Comparison of ENCODE assay signal across 18 cellular contexts in genomic region chr12:1946311-1946710, GRCh38. TPM values are rescaled to one million over a fixed set of nuclear protein-coding genes. Genes with fewer than 3 reads are reported as not detected.
DNase-seq lines count a peak whose midpoint lies in the region; ATAC-seq, FAIRE-seq and TF ChIP-seq lines count a peak whose summit lies in the region.
"Had no signal": no experiment of that assay in that cellular context is flagged by ENCODE, and none has a peak within 500 bp of the region (broad histone marks: within the 10 kb centered on the region; RNA-seq: fewer than 3 reads in every experiment).

No MANE protein-coding gene starts in this region.

- H3K4me1 Mint-ChIP-seq in central memory CD8-positive, alpha-beta T cell: peaks cover 18% of the 10 kb centered on the region

- H3K4me3 Mint-ChIP-seq in central memory CD8-positive, alpha-beta T cell: no peak overlapping the region
- H3K4me3 Mint-ChIP-seq: GM23338, HFFc6 had no signal

- H3K27me3 Mint-ChIP-seq in central memory CD8-positive, alpha-beta T cell: no peaks in the 10 kb centered on the region

- peak; percentile 49 for FAIRE-seq in HTR-8/SVneo (lab: Jason Lieb, UNC)

- H3K4me1 ChIP-seq in stomach smooth muscle (ENCODE audit: control insufficient read depth, insufficient read depth, low read length): peaks cover 25% of the 10 kb centered on the region

- TF ChIP-seq CTCF in coronary artery (IDR thresholded peaks at IDR 0.05) (no peak), GM20000 (IDR thresholded peaks at IDR 0.05; ENCODE audit: extremely low read depth, missing control alignments) (no peak)

- DNase-seq in HTR-8/SVneo (ENCODE audit: insufficient read length, low spot score): no peak
- DNase-seq in central memory CD8-positive, alpha-beta T cell (ENCODE audit: low spot score in 2 of 2): no peak
- peak; percentile 31 for DNase-seq in myocyte (ENCODE audit: low read depth)
- no peak for DNase-seq in HPDE6-E6E7 (ENCODE audit: extremely low spot score)
- DNase-seq in coronary artery (ENCODE audit: low spot score): no peak
- no peak for DNase-seq in GM20000 (ENCODE audit: low spot score)
- DNase-seq: DND-41; GDM1; Kasumi-1; NCI-H2029; NCI-H2171 treated with DMSO at 0.1 percent for 48 hours; NCI-H510A treated with DMSO at 0.1 percent for 48 hours; NK-92 treated with Interleukin-12 subunit alpha and Interleukin-12 subunit beta, amount 100 ng/mL, for 24 hours; PC-3 had no signal

- H3K9me3 ChIP-seq in stomach smooth muscle (ENCODE audit: control insufficient read depth in 2 of 2, low read length in 2 of 2): no peaks in the 10 kb centered on the region

- H3K27ac Mint-ChIP-seq in central memory CD8-positive, alpha-beta T cell (ENCODE audit: low read depth): peak overlapping the region; percentile 26
- H3K27ac Mint-ChIP-seq: GM23338 had no signal

- no peaks in the 10 kb centered on the region for H3K9me3 Mint-ChIP-seq in central memory CD8-positive, alpha-beta T cell
- H3K9me3 Mint-ChIP-seq: HFFc6 had no signal

- no peak overlapping the region for H3K9ac ChIP-seq in stomach smooth muscle (ENCODE audit: low read length in 2 of 2)

- no peak for ATAC-seq in central memory CD8-positive, alpha-beta T cell (replicated peaks; ENCODE audit: extremely low read depth, poor library complexity, severe bottlenecking)
- ATAC-seq: PC-3 had no signal

- H3K27ac ChIP-seq in stomach smooth muscle (ENCODE audit: low read length) (peak overlapping the region; percentile 95), coronary artery (no peak overlapping the region)

- H3K27me3 ChIP-seq in stomach smooth muscle (ENCODE audit: control insufficient read depth in 1 of 2, insufficient read depth in 2 of 2, low read length in 2 of 2): no peaks in the 10 kb centered on the region

- H3K36me3 ChIP-seq in stomach smooth muscle (ENCODE audit: control insufficient read depth in 2 of 2, insufficient read depth in 2 of 2, low read length in 2 of 2): peaks cover 22 to 40% of the 10 kb centered on the region in 2 donors

- peaks cover 30% of the 10 kb centered on the region for H3K36me3 Mint-ChIP-seq in central memory CD8-positive, alpha-beta T cell (ENCODE audit: insufficient read depth)

- H3K4me3 ChIP-seq in stomach smooth muscle (ENCODE audit: low read length in 2 of 2): no peak overlapping the region
- H3K4me3 ChIP-seq in coronary artery: no peak overlapping the region
- H3K4me3 ChIP-seq: GM23338 had no signal

RNA-seq across cellular contexts. Expression of gene CACNA2D4, which starts 27.9 kb away (rescaled TPM):
- 0.03 and 0.73 TPM in 2 replicates for total RNA-seq in myocyte
- polyA plus RNA-seq in myocyte (2012): 0.11 TPM
- total RNA-seq: PC-3, SK-MEL-5 had no signal

RNA-seq across cellular contexts. Expression of gene DCP1B, which starts 57.9 kb away (rescaled TPM):
- 21.4 and 22.5 TPM in 2 replicates for total RNA-seq in myocyte
- 11.7 TPM for polyA plus RNA-seq in myocyte (2012)
